In the genomic region with DNA sequence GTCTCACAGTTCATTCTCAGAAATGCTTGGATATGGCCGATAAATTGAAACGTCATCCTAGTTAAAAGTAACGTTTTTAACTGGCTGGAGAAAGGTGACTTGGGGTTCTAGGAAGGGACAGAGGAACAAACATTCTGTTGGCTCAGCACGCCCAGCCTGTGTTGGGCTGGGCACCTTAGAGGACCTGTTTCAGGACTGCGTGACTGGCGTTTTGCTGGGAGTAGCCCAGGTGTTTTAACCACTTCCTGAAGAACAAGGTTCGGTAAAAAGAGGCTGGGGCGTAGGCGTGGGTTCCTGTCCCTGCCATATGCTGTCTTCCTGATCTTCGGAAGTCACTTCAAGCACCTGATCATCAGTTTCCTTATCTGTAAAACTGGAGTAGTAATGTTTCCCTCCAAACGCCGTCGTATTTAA, we compare ENCODE assay signal across 8 cellular contexts. TPM values are rescaled to one million over a fixed set of nuclear protein-coding genes. Genes with fewer than 3 reads are reported as not detected.
DNase-seq lines count a peak whose midpoint lies in the region; ATAC-seq and TF ChIP-seq lines count a peak whose summit lies in the region.

No MANE protein-coding gene starts in this region.

- DNase-seq in CD1c-positive myeloid dendritic cell (ENCODE audit: extremely low spot score) (peak; percentile 48), SW480 (ENCODE audit: low spot score) (peak; percentile 87), body of pancreas (peak; percentile 84 to 93 (median 90)), putamen (ENCODE audit: low spot score) (no peak), sciatic nerve (ENCODE audit: low spot score) (no peak)

- WGBS in body of pancreas, 2 donors = 21 to 32% methylated on average over 13 of the region's 13 CpGs
- 4% methylated on average over 13 of the region's 13 CpGs for WGBS in thymus

- TF ChIP-seq POLR2A in body of pancreas (IDR thresholded peaks at IDR 0.05) = peak; percentile 55 to 90 (median 85)

- H3K36me3 ChIP-seq in body of pancreas (replicated peaks in 1 of 2; ENCODE audit: insufficient read depth in 1 of 2, low read depth in 2 of 2) (no peaks in the 10 kb centered on the region), mucosa of stomach (ENCODE audit: control insufficient read depth, insufficient read depth, low read length) (peaks cover 6% of the 10 kb centered on the region), thymus (ENCODE audit: control insufficient read depth, insufficient read depth) (peaks cover 7% of the 10 kb centered on the region)

- H3K9me3 ChIP-seq in body of pancreas = no peaks in the 10 kb centered on the region
- no peaks in the 10 kb centered on the region for H3K9me3 ChIP-seq in mucosa of stomach (ENCODE audit: control insufficient read depth, low read length)
- H3K9me3 ChIP-seq in thymus (ENCODE audit: control insufficient read depth) = no peaks in the 10 kb centered on the region

- peak overlapping the region in 1 of 2 donors; percentile 92 for H3K4me3 ChIP-seq in body of pancreas
- H3K4me3 ChIP-seq in mucosa of stomach (ENCODE audit: low read length) = peak overlapping the region; percentile 99
- peak overlapping the region; percentile 98 for H3K4me3 ChIP-seq in thymus (ENCODE audit: low read length)

- ATAC-seq in GM21723 (IDR thresholded peaks at IDR 0.05; ENCODE audit: unreplicated experiment) (peak; percentile 36), body of pancreas (peak; percentile 71), sciatic nerve (no peak)

- H3K27me3 ChIP-seq in body of pancreas (no peaks in the 10 kb centered on the region), mucosa of stomach (ENCODE audit: control insufficient read depth, insufficient read depth, low read length) (no peaks in the 10 kb centered on the region), thymus (ENCODE audit: control insufficient read depth, insufficient read depth) (no peaks in the 10 kb centered on the region)

- TF ChIP-seq CTCF in body of pancreas (IDR thresholded peaks at IDR 0.05) = no peak

- H3K4me1 ChIP-seq in body of pancreas (peaks cover 33% of the 10 kb centered on the region), mucosa of stomach (ENCODE audit: control insufficient read depth, insufficient read depth, low read length) (peaks cover 20% of the 10 kb centered on the region), thymus (ENCODE audit: control insufficient read depth, insufficient read depth, low read length) (peaks cover 17% of the 10 kb centered on the region)

- intact Hi-C loops in body of pancreas (cut with DNase I) = no loop called here
- intact Hi-C loops in sciatic nerve (cut with DNase I) = no loop called here

- H3K9ac ChIP-seq in mucosa of stomach (ENCODE audit: low read length) = peak overlapping the region; percentile 100

- H3K27ac ChIP-seq in body of pancreas (peak overlapping the region; percentile 95 to 98 (median 97)), thymus (ENCODE audit: low read depth) (peak overlapping the region; percentile 98)

RNA-seq across cellular contexts. Expression of a gene that starts 1.1 kb away (rescaled TPM):
- total RNA-seq in body of pancreas = 10 to 100 TPM; 22.6 to 44.8 TPM
- polyA plus RNA-seq in thymus = 10.2 TPM
- 14.0 TPM for total RNA-seq in sciatic nerve

RNA-seq across cellular contexts. Expression of a gene that starts 10.0 kb away (rescaled TPM):
- 10 to 100 TPM; 22.3 to 34.6 TPM for total RNA-seq in body of pancreas
- 20.5 TPM for polyA plus RNA-seq in thymus
- 35.3 TPM for total RNA-seq in sciatic nerve

Comparison
In these comparisons a context has a peak if more than half of its experiments do, and no peak if none do; other contexts are left out.
1. DNase-seq: peak in CD1c-positive myeloid dendritic cell (single experiment), SW480 (single experiment) and body of pancreas (4 of 4); none in putamen (single experiment) and sciatic nerve (single experiment).